1 cellular context compared by ENCODE assay signal in genomic region chr6:148342146-148343027, GRCh38.
TF ChIP-seq lines count a peak whose summit lies in the region.

Gene SASH1 (plus strand): TSS chr6:148342838. CDS start chr6:148343068, 230 bp downstream.

TF ChIP-seq in HepG2, 621 proteins besides CTCF, POLR2A, EP300 and RAD21 (continued from another document and continues in another):
- peak; percentile 44; the same call in 1 of the 2 replicates for TF ChIP-seq FOXP4 (CRISPR knock-in tag; IDR thresholded peaks at IDR 0.05)
- TF ChIP-seq ZNF224 (CRISPR knock-in tag; IDR thresholded peaks at IDR 0.05): peak; percentile 83; the same call in 1 of the 2 replicates
- TF ChIP-seq ZNF691 (CRISPR knock-in tag; IDR thresholded peaks at IDR 0.05; ENCODE audit: borderline replicate concordance, low read depth): no peak
- TF ChIP-seq SKI (IDR thresholded peaks at IDR 0.05; ENCODE audit: partially characterized antibody): peak; percentile 40
- no peak; the same call in 1 of the 2 replicates for TF ChIP-seq SALL2 (CRISPR knock-in tag; IDR thresholded peaks at IDR 0.05)
- TF ChIP-seq ZNF282 (IDR thresholded peaks at IDR 0.05; ENCODE audit: partially characterized antibody): no peak
- no peak for TF ChIP-seq DBP (CRISPR knock-in tag; IDR thresholded peaks at IDR 0.05; ENCODE audit: not compliant biosample characterization)
- peak; percentile 95 for TF ChIP-seq ZNF274 (CRISPR knock-in tag; IDR thresholded peaks at IDR 0.05)
- no peak for TF ChIP-seq JUND (CRISPR knock-in tag; IDR thresholded peaks at IDR 0.05)
- TF ChIP-seq ZSCAN31 (CRISPR knock-in tag; IDR thresholded peaks at IDR 0.05; ENCODE audit: low read depth): no peak; the same call in 1 of the 2 replicates
- no peak for TF ChIP-seq FOSL1 (CRISPR knock-in tag; IDR thresholded peaks at IDR 0.05; ENCODE audit: borderline replicate concordance)
- no peak for TF ChIP-seq ZNF354B (CRISPR knock-in tag; IDR thresholded peaks at IDR 0.05)
- TF ChIP-seq TEAD3 (CRISPR knock-in tag; optimal IDR thresholded peaks at IDR 0.05; ENCODE audit: borderline replicate concordance): peak; percentile 70
- peak; percentile 85 for TF ChIP-seq ZNF800 (CRISPR knock-in tag; IDR thresholded peaks at IDR 0.05)
- no peak for TF ChIP-seq ZNF367 (CRISPR knock-in tag; IDR thresholded peaks at IDR 0.05; ENCODE audit: borderline replicate concordance)
- no peak for TF ChIP-seq U2AF1 (optimal IDR thresholded peaks at IDR 0.05; ENCODE audit: low read depth, low read length)
- no peak for TF ChIP-seq ZNF773 (CRISPR knock-in tag; IDR thresholded peaks at IDR 0.05; ENCODE audit: borderline replicate concordance)
- peak; percentile 49 to 75; a peak in 2 of 4 replicates for TF ChIP-seq HMGXB4 (CRISPR knock-in tag; IDR thresholded peaks at IDR 0.05; ENCODE audit: borderline replicate concordance in 1 of 2, low read depth in 1 of 2)
- 0 out of 2 replicates have a peak, but pooled peaks have one; percentile 8 for TF ChIP-seq SP5 (CRISPR knock-in tag; IDR thresholded peaks at IDR 0.05; ENCODE audit: borderline replicate concordance, low read depth)
- no peak for TF ChIP-seq ZNF576 (CRISPR knock-in tag; IDR thresholded peaks at IDR 0.05)
- peak; percentile 64 for TF ChIP-seq RBM39 (IDR thresholded peaks at IDR 0.05; ENCODE audit: low read depth, low read length, poor library complexity, severe bottlenecking)
- no peak for TF ChIP-seq HNRNPK (IDR thresholded peaks at IDR 0.05; ENCODE audit: low read depth, low read length, poor library complexity, severe bottlenecking)
- TF ChIP-seq ZBTB34 (CRISPR knock-in tag; IDR thresholded peaks at IDR 0.05): no peak
- 0 out of 2 replicates have a peak, but pooled peaks have one; percentile 17 for TF ChIP-seq ZNF205 (CRISPR knock-in tag; IDR thresholded peaks at IDR 0.05)
- TF ChIP-seq ZFP91 (CRISPR knock-in tag; IDR thresholded peaks at IDR 0.05; ENCODE audit: borderline replicate concordance): peak; percentile 73; the same call in 1 of the 2 replicates
- no peak for TF ChIP-seq CENPX (CRISPR knock-in tag; IDR thresholded peaks at IDR 0.05)
- no peak for TF ChIP-seq TCF12 (IDR thresholded peaks at IDR 0.05)
- TF ChIP-seq TCF12 (CRISPR knock-in tag; IDR thresholded peaks at IDR 0.05): no peak
- peak; percentile 23; the same call in 1 of the 2 replicates for TF ChIP-seq ZNF24 (IDR thresholded peaks at IDR 0.05)
- TF ChIP-seq SRSF4 (IDR thresholded peaks at IDR 0.05; ENCODE audit: low read depth, low read length, poor library complexity, severe bottlenecking): no peak
- no peak for TF ChIP-seq TCF7L2 (IDR thresholded peaks at IDR 0.05; ENCODE audit: low read depth, low read length)
- no peak; the same call in 1 of the 2 replicates for TF ChIP-seq BORCS8-MEF2B (CRISPR knock-in tag; IDR thresholded peaks at IDR 0.05)
- peak; percentile 76; the same call in 1 of the 2 replicates for TF ChIP-seq KDM5B (CRISPR knock-in tag; IDR thresholded peaks at IDR 0.05; ENCODE audit: borderline replicate concordance)
- TF ChIP-seq SP4 (CRISPR knock-in tag; IDR thresholded peaks at IDR 0.05): peak; percentile 53; the same call in 1 of the 2 replicates
- no peak for TF ChIP-seq HES4 (CRISPR knock-in tag; IDR thresholded peaks at IDR 0.05; ENCODE audit: borderline replicate concordance)
- TF ChIP-seq ZNF704 (CRISPR knock-in tag; IDR thresholded peaks at IDR 0.05; ENCODE audit: borderline replicate concordance): no peak
- TF ChIP-seq ASH2L (IDR thresholded peaks at IDR 0.05; ENCODE audit: insufficient read length, low read depth, low read length): peak; percentile 89
- no peak for TF ChIP-seq STAT5B (CRISPR knock-in tag; IDR thresholded peaks at IDR 0.05)
- peak; percentile 64 for TF ChIP-seq ZNF407 (CRISPR knock-in tag; IDR thresholded peaks at IDR 0.05; ENCODE audit: not compliant biosample characterization)
- peak; percentile 82 for TF ChIP-seq GATAD2A (CRISPR knock-in tag; IDR thresholded peaks at IDR 0.05)
- TF ChIP-seq ZFP36 (IDR thresholded peaks at IDR 0.05; ENCODE audit: borderline replicate concordance, low read depth, low read length, partially characterized antibody): no peak
